19 cellular contexts compared by ENCODE assay signal in the genomic region with DNA sequence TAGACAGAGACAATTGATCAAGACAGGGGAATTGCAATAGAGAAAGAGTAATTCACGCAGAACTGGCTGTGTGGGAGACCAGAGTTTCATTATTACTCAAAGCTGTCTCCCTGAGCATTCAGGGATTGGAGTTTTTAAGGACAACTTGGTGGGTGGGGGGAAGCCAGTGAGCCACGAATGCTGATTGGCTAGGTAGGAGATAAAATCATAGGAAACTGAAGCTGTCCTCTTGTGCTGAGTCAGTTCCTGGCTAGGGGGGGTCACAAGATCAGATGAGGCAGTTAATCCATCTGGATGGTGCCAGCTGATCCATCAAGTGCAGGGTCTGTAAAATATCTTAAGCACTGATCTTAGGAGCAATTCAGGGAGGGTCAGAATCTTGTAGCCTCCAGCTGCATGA.
DNase-seq lines count a peak whose midpoint lies in the region; ATAC-seq and TF ChIP-seq lines count a peak whose summit lies in the region.
"Had no signal": no experiment of that assay in that cellular context is flagged by ENCODE, and none has a peak within 500 bp of the region (broad histone marks: within the 10 kb centered on the region; RNA-seq: fewer than 3 reads in every experiment).

No MANE protein-coding gene starts in this region.

- no peaks in the 10 kb centered on the region for H3K36me3 Mint-ChIP-seq in endodermal cell (ENCODE audit: low read depth)

- no peak overlapping the region for H3K9ac ChIP-seq in endodermal cell (ENCODE audit: extremely low read depth, low read length, poor library complexity, severe bottlenecking)

- H3K27me3 ChIP-seq in WERI-Rb-1 (ENCODE audit: insufficient read depth, low read depth, severe bottlenecking) (no peaks in the 10 kb centered on the region), endodermal cell (ENCODE audit: control insufficient read depth, insufficient read depth, low read length, poor library complexity, severe bottlenecking) (no peaks in the 10 kb centered on the region)
- H3K27me3 ChIP-seq: MG63 had no signal

- no peak overlapping the region for H3K4me3 ChIP-seq in WERI-Rb-1 (ENCODE audit: low read depth, low read length)
- H3K4me3 ChIP-seq in endodermal cell (ENCODE audit: low read length): no peak overlapping the region
- H3K4me3 ChIP-seq: MG63 had no signal

- H3K27me3 Mint-ChIP-seq in endodermal cell (ENCODE audit: insufficient read depth): no peaks in the 10 kb centered on the region
- H3K27me3 Mint-ChIP-seq: CD4-positive, alpha-beta T cell had no signal

- DNase-seq in A172 (ENCODE audit: low spot score) (peak; percentile 15), HT1080 (ENCODE audit: low read depth) (peak; percentile 61), WERI-Rb-1 (peak; percentile 41), iris pigment epithelial cell (ENCODE audit: low read depth) (peak; percentile 54), endodermal cell (no peak)
- no peak for DNase-seq in activated T-cell treated with anti-CD3 and anti-CD28 coated beads, Interleukin-2, amount 50 U/mL, for 48 hours
- DNase-seq in stimulated activated naive CD4-positive, alpha-beta T cell treated with Interleukin-2 at 50 U/mL for 16 hours (lab: John Stamatoyannopoulos, UW): no peak
- DNase-seq: CD4-positive, alpha-beta T cell; HFFc6; IMR-90; Karpas-422; MG63; NCI-H1048; NCI-H1436; NCI-H1930; NCI-H69; RPMI8226; SHP77 treated with DMSO at 0.1 percent for 48 hours had no signal

- 87 to 100% methylated on average over 1 to 2 of the region's 2 CpGs for WGBS in endodermal cell (ENCODE audit: insufficient coverage in 1 of 2, insufficient read length in 1 of 2), 2 experiments

- H3K9me3 ChIP-seq in WERI-Rb-1 (ENCODE audit: severe bottlenecking) (peaks cover 3% of the 10 kb centered on the region), endodermal cell (ENCODE audit: control insufficient read depth, low read length) (peaks cover 31% of the 10 kb centered on the region)

- no peaks in the 10 kb centered on the region for H3K36me3 ChIP-seq in WERI-Rb-1
- no peaks in the 10 kb centered on the region for H3K36me3 ChIP-seq in endodermal cell (ENCODE audit: control insufficient read depth, insufficient read depth, low read length)
- H3K36me3 ChIP-seq: MG63 had no signal

- H3K4me1 Mint-ChIP-seq in endodermal cell: no peaks in the 10 kb centered on the region

- H3K9me3 Mint-ChIP-seq in endodermal cell: peaks cover 32% of the 10 kb centered on the region

- TF ChIP-seq CTCF in WERI-Rb-1 (IDR thresholded peaks at IDR 0.05; ENCODE audit: low read depth, low read length) (no peak), endodermal cell (conservative IDR thresholded peaks at IDR 0.05) (no peak)

- H3K4me1 ChIP-seq in endodermal cell (ENCODE audit: control insufficient read depth, insufficient read depth, low read length): peaks cover 5% of the 10 kb centered on the region

- no peak overlapping the region for H3K4me3 Mint-ChIP-seq in endodermal cell
- H3K4me3 Mint-ChIP-seq: CD4-positive, alpha-beta T cell; HFFc6 had no signal

- no peak overlapping the region for H3K27ac ChIP-seq in WERI-Rb-1
- no peak overlapping the region for H3K27ac ChIP-seq in endodermal cell (ENCODE audit: low read depth, low read length)

- ATAC-seq in GM18870 (IDR thresholded peaks at IDR 0.05; ENCODE audit: unreplicated experiment): no peak

- no peak overlapping the region for H3K27ac Mint-ChIP-seq in endodermal cell
- H3K27ac Mint-ChIP-seq: CD4-positive, alpha-beta T cell; HFFc6 had no signal

Comparison
In these comparisons a context has a peak if more than half of its experiments do, and no peak if none do; other contexts are left out.
1. DNase-seq: peak in A172 (single experiment), HT1080 (single experiment), WERI-Rb-1 (single experiment) and iris pigment epithelial cell (single experiment); none in activated T-cell treated with anti-CD3 and anti-CD28 coated beads, Interleukin-2, amount 50 U/mL, for 48 hours (0 of 2), endodermal cell (single experiment) and stimulated activated naive CD4-positive, alpha-beta T cell treated with Interleukin-2 at 50 U/mL for 16 hours (single experiment).